Comparison of ENCODE assay signal across 8 cellular contexts in genomic region chrX:153968754-153969124, GRCh38. TPM values are rescaled to one million over a fixed set of nuclear protein-coding genes. Genes with fewer than 3 reads are reported as not detected.
DNase-seq lines count a peak whose midpoint lies in the region; ATAC-seq and TF ChIP-seq lines count a peak whose summit lies in the region.

No MANE protein-coding gene starts in this region.

- no peak for ATAC-seq in CD4-positive, CD25-positive, alpha-beta regulatory T cell (ENCODE audit: low read depth in 2 of 2)
- ATAC-seq in activated CD8-positive, alpha-beta T cell treated with anti-CD3 and anti-CD28 coated beads for 36 hours, result no peak
- ATAC-seq in right cardiac atrium (no peak), GM19328 (IDR thresholded peaks at IDR 0.05; ENCODE audit: unreplicated experiment) (no peak)
- no peak for ATAC-seq in stimulated activated naive CD8-positive, alpha-beta T cell treated with anti-CD3 and anti-CD28 coated beads, Interleukin-15, amount 100 ng/mL, for 72 hours

- H3K27me3 ChIP-seq in CD4-positive, CD25-positive, alpha-beta regulatory T cell (ENCODE audit: control insufficient read depth, insufficient read depth, low read length), result no peaks in the 10 kb centered on the region
- H3K27me3 ChIP-seq in HUES64 (ENCODE audit: insufficient read depth, low read length), result no peaks in the 10 kb centered on the region
- no peaks in the 10 kb centered on the region for H3K27me3 ChIP-seq in right cardiac atrium (ENCODE audit: control insufficient read depth, insufficient read depth)

- H3K4me3 ChIP-seq in CD4-positive, CD25-positive, alpha-beta regulatory T cell (ENCODE audit: low read depth, low read length), result peak overlapping the region; percentile 73
- H3K4me3 ChIP-seq in HUES64 (ENCODE audit: low read length) (peak overlapping the region; percentile 100), right cardiac atrium (ENCODE audit: low read length) (peak overlapping the region; percentile 78)

- peaks cover 4% of the 10 kb centered on the region for H3K36me3 Mint-ChIP-seq in CD4-positive, CD25-positive, alpha-beta regulatory T cell
- peaks cover 49% of the 10 kb centered on the region for H3K36me3 Mint-ChIP-seq in activated CD8-positive, alpha-beta T cell treated with anti-CD3 and anti-CD28 coated beads for 36 hours (ENCODE audit: low read depth)

- peaks cover 50% of the 10 kb centered on the region for H3K4me1 ChIP-seq in CD4-positive, CD25-positive, alpha-beta regulatory T cell (ENCODE audit: control insufficient read depth, insufficient read depth, low read length, poor library complexity, severe bottlenecking)
- H3K4me1 ChIP-seq in HUES64 (ENCODE audit: insufficient read depth, low read length) (0 out of 2 replicates have a peak, but pooled peaks cover 12% of the 10 kb centered on the region), right cardiac atrium (ENCODE audit: control insufficient read depth, insufficient read depth, low read length) (peaks cover 9% of the 10 kb centered on the region)

- CTCF ChIA-PET in activated CD8-positive, alpha-beta T cell treated with anti-CD3 and anti-CD28 coated beads for 36 hours (lab: Charles Lee), result interaction anchor here (1.2 to 4.4 kb wide), 4 partner anchors 21 to 43 kb away, joined by 4 to 40 read pairs (median 7); partner anchors contain the start of genes ARHGAP4 and NAA10

- 20% methylated on average over 7 of the region's 12 CpGs for WGBS in HUES64
- 15% methylated on average over 12 of the region's 12 CpGs for WGBS in right cardiac atrium

- peak overlapping the region in 2 of 3 donors; percentile 89 to 94 for H3K27ac Mint-ChIP-seq in CD4-positive, CD25-positive, alpha-beta regulatory T cell
- peak overlapping the region; percentile 95 for H3K27ac Mint-ChIP-seq in activated CD8-positive, alpha-beta T cell treated with anti-CD3 and anti-CD28 coated beads for 36 hours
- peak overlapping the region; percentile 52 to 76 for H3K27ac Mint-ChIP-seq in stimulated activated naive CD8-positive, alpha-beta T cell treated with anti-CD3 and anti-CD28 coated beads, Interleukin-15, amount 100 ng/mL, for 72 hours

- TF ChIP-seq CTCF in activated CD8-positive, alpha-beta T cell treated with anti-CD3 and anti-CD28 coated beads for 36 hours (IDR thresholded peaks at IDR 0.05), result no peak

- peaks cover 7% of the 10 kb centered on the region for H3K36me3 ChIP-seq in CD4-positive, CD25-positive, alpha-beta regulatory T cell (ENCODE audit: control insufficient read depth, insufficient read depth, low read length)
- peaks cover 25% of the 10 kb centered on the region for H3K36me3 ChIP-seq in HUES64 (ENCODE audit: insufficient read depth, low read length)

- H3K27ac ChIP-seq in CD4-positive, CD25-positive, alpha-beta regulatory T cell (ENCODE audit: insufficient read depth, low read length, poor library complexity, severe bottlenecking), result peak overlapping the region; percentile 97
- H3K27ac ChIP-seq in HUES64 (ENCODE audit: low read depth, low read length) (no peak overlapping the region), right cardiac atrium (ENCODE audit: low read length) (peak overlapping the region; percentile 23)

- peaks cover 0 to 1% (median 0%) of the 10 kb centered on the region in 7 donors for H3K9me3 Mint-ChIP-seq in CD4-positive, CD25-positive, alpha-beta regulatory T cell
- H3K9me3 Mint-ChIP-seq in activated CD8-positive, alpha-beta T cell treated with anti-CD3 and anti-CD28 coated beads for 36 hours, result no peaks in the 10 kb centered on the region
- H3K9me3 Mint-ChIP-seq in stimulated activated naive CD8-positive, alpha-beta T cell treated with anti-CD3 and anti-CD28 coated beads, Interleukin-15, amount 100 ng/mL, for 72 hours, result no peaks in the 10 kb centered on the region

- peaks cover 4% of the 10 kb centered on the region for H3K27me3 Mint-ChIP-seq in CD4-positive, CD25-positive, alpha-beta regulatory T cell
- no peaks in the 10 kb centered on the region for H3K27me3 Mint-ChIP-seq in activated CD8-positive, alpha-beta T cell treated with anti-CD3 and anti-CD28 coated beads for 36 hours
- no peaks in the 10 kb centered on the region for H3K27me3 Mint-ChIP-seq in stimulated activated naive CD8-positive, alpha-beta T cell treated with anti-CD3 and anti-CD28 coated beads, Interleukin-15, amount 100 ng/mL, for 72 hours

- intact Hi-C loops in activated CD8-positive, alpha-beta T cell treated with anti-CD3 and anti-CD28 coated beads for 36 hours (cut with micrococcal nuclease), result no loop called here
- intact Hi-C loops in right cardiac atrium (cut with DNase I), result no loop called here

- H3K4me1 Mint-ChIP-seq in CD4-positive, CD25-positive, alpha-beta regulatory T cell, result peaks cover 0 to 59% (median 12%) of the 10 kb centered on the region in 4 donors
- H3K4me1 Mint-ChIP-seq in activated CD8-positive, alpha-beta T cell treated with anti-CD3 and anti-CD28 coated beads for 36 hours (ENCODE audit: low read depth), result peaks cover 21% of the 10 kb centered on the region
- H3K4me1 Mint-ChIP-seq in stimulated activated naive CD8-positive, alpha-beta T cell treated with anti-CD3 and anti-CD28 coated beads, Interleukin-15, amount 100 ng/mL, for 72 hours, result peaks cover 44% of the 10 kb centered on the region

- POLR2A ChIA-PET in activated CD8-positive, alpha-beta T cell treated with anti-CD3 and anti-CD28 coated beads for 36 hours (lab: Charles Lee), result interaction anchor here (1.2 to 12.0 kb wide), 6 partner anchors 11 to 46 kb away, joined by 3 to 105 read pairs (median 23); partner anchors contain the start of gene ARHGAP4

- peak in 2 of 3 donors; percentile 23 to 58 for DNase-seq in CD4-positive, CD25-positive, alpha-beta regulatory T cell
- DNase-seq in activated CD8-positive, alpha-beta T cell treated with anti-CD3 and anti-CD28 coated beads for 36 hours, result peak; percentile 58
- DNase-seq in right cardiac atrium (peak in 1 of 3 donors; percentile 14), NCI-H2196 (lab: John Stamatoyannopoulos, UW; ENCODE audit: unreplicated experiment) (no peak), NCI-H524 treated with DMSO at 0.1 percent for 48 hours (lab: John Stamatoyannopoulos, UW) (no peak)
- DNase-seq in stimulated activated naive CD8-positive, alpha-beta T cell treated with anti-CD3 and anti-CD28 coated beads, Interleukin-15, amount 100 ng/mL, for 72 hours, result peak in 1 of 2 donors; percentile 61

- H3K9me3 ChIP-seq in CD4-positive, CD25-positive, alpha-beta regulatory T cell (ENCODE audit: control insufficient read depth in 2 of 2, low read length in 2 of 2), result no peaks in the 10 kb centered on the region
- H3K9me3 ChIP-seq in HUES64 (ENCODE audit: insufficient read depth, low read depth, low read length) (no peaks in the 10 kb centered on the region), right cardiac atrium (ENCODE audit: control insufficient read depth, low read length) (no peaks in the 10 kb centered on the region)

- peak overlapping the region; percentile 89 to 100 (median 98) for H3K4me3 Mint-ChIP-seq in CD4-positive, CD25-positive, alpha-beta regulatory T cell
- peak overlapping the region; percentile 93 for H3K4me3 Mint-ChIP-seq in activated CD8-positive, alpha-beta T cell treated with anti-CD3 and anti-CD28 coated beads for 36 hours
- peak overlapping the region; percentile 100 for H3K4me3 Mint-ChIP-seq in stimulated activated naive CD8-positive, alpha-beta T cell treated with anti-CD3 and anti-CD28 coated beads, Interleukin-15, amount 100 ng/mL, for 72 hours

- H3K9ac ChIP-seq in HUES64 (ENCODE audit: low read depth, low read length), result peak overlapping the region; percentile 26; the same call in 1 of the 2 replicates

RNA-seq across cellular contexts. Expression of gene HCFC1, which starts 2.9 kb away (rescaled TPM):
- 71.6 TPM for total RNA-seq in CD4-positive, CD25-positive, alpha-beta regulatory T cell
- 1 to 10 TPM; 3.0 to 4.3 (median 3.6) TPM for polyA plus RNA-seq in CD4-positive, CD25-positive, alpha-beta regulatory T cell
- polyA plus RNA-seq in HUES64 (2013, experiment 1 of 2), result 59.9 TPM
- 64.5 TPM for polyA plus RNA-seq in HUES64 (2013, experiment 2 of 2)
- 100 to 1,000 TPM; 115 to 116 TPM for total RNA-seq in activated CD8-positive, alpha-beta T cell treated with anti-CD3 and anti-CD28 coated beads for 36 hours
- 10 to 100 TPM; 26.9 to 41.4 (median 32.9) TPM for total RNA-seq in right cardiac atrium
- polyA plus RNA-seq in right cardiac atrium, result 17.3 TPM

RNA-seq across cellular contexts. Expression of gene TMEM187, which starts 3.8 kb away (rescaled TPM):
- 6.0 TPM for total RNA-seq in CD4-positive, CD25-positive, alpha-beta regulatory T cell
- 10 to 100 TPM; 16.1 to 21.0 (median 17.7) TPM for polyA plus RNA-seq in CD4-positive, CD25-positive, alpha-beta regulatory T cell
- 2.5 TPM for polyA plus RNA-seq in HUES64 (2013, experiment 1 of 2)
- polyA plus RNA-seq in HUES64 (2013, experiment 2 of 2), result 3.2 TPM
- total RNA-seq in activated CD8-positive, alpha-beta T cell treated with anti-CD3 and anti-CD28 coated beads for 36 hours, result 1 to 10 TPM; 4.4 to 4.5 TPM
- total RNA-seq in right cardiac atrium, result 10 to 100 TPM in 2 of 4 donors, 1 to 10 TPM in 2; 7.6 to 11.9 (median 10.4) TPM
- polyA plus RNA-seq in right cardiac atrium, result 6.8 TPM

RNA-seq across cellular contexts. Expression of gene RENBP, which starts 24.3 kb away (rescaled TPM):
- 15.3 TPM for total RNA-seq in CD4-positive, CD25-positive, alpha-beta regulatory T cell
- 1 to 10 TPM in 2 of 4 donors, under 1 TPM in 2; 0.62 to 1.9 (median 1.1) TPM for polyA plus RNA-seq in CD4-positive, CD25-positive, alpha-beta regulatory T cell
- polyA plus RNA-seq in HUES64 (2013, experiment 1 of 2), result 5.8 TPM
- polyA plus RNA-seq in HUES64 (2013, experiment 2 of 2), result 6.9 TPM
- 10 to 100 TPM; 14.3 to 15.8 TPM for total RNA-seq in activated CD8-positive, alpha-beta T cell treated with anti-CD3 and anti-CD28 coated beads for 36 hours
- 10 to 100 TPM; 14.0 to 17.7 (median 15.7) TPM for total RNA-seq in right cardiac atrium
- polyA plus RNA-seq in right cardiac atrium, result 13.3 TPM

RNA-seq across cellular contexts. Expression of gene NAA10, which starts 33.9 kb away (rescaled TPM):
- 70.0 TPM for total RNA-seq in CD4-positive, CD25-positive, alpha-beta regulatory T cell
- 10 to 100 TPM; 72.4 to 99.8 (median 82.3) TPM for polyA plus RNA-seq in CD4-positive, CD25-positive, alpha-beta regulatory T cell
- polyA plus RNA-seq in HUES64 (2013, experiment 1 of 2), result 88.5 TPM
- polyA plus RNA-seq in HUES64 (2013, experiment 2 of 2), result 80.7 TPM
- total RNA-seq in activated CD8-positive, alpha-beta T cell treated with anti-CD3 and anti-CD28 coated beads for 36 hours, result 100 to 1,000 TPM; 123 to 136 TPM
- total RNA-seq in right cardiac atrium, result 10 to 100 TPM; 61.1 to 75.5 (median 66.2) TPM
- polyA plus RNA-seq in right cardiac atrium, result 108 TPM

RNA-seq across cellular contexts. Expression of gene ARHGAP4, which starts 42.7 kb away (rescaled TPM):
- total RNA-seq in CD4-positive, CD25-positive, alpha-beta regulatory T cell, result 459 TPM
- 10 to 100 TPM; 73.5 to 89.9 (median 80.2) TPM for polyA plus RNA-seq in CD4-positive, CD25-positive, alpha-beta regulatory T cell
- polyA plus RNA-seq in HUES64 (2013, experiment 1 of 2), result 15.3 TPM
- polyA plus RNA-seq in HUES64 (2013, experiment 2 of 2), result 18.2 TPM
- total RNA-seq in activated CD8-positive, alpha-beta T cell treated with anti-CD3 and anti-CD28 coated beads for 36 hours, result 100 to 1,000 TPM; 128 to 130 TPM
- 10 to 100 TPM; 13.4 to 22.9 (median 14.9) TPM for total RNA-seq in right cardiac atrium
- polyA plus RNA-seq in right cardiac atrium, result 20.5 TPM

Comparison
In these comparisons a context has a peak if more than half of its experiments do, and no peak if none do; other contexts are left out.
1. DNase-seq: peak in CD4-positive, CD25-positive, alpha-beta regulatory T cell (2 of 3) and activated CD8-positive, alpha-beta T cell treated with anti-CD3 and anti-CD28 coated beads for 36 hours (single experiment); none in NCI-H2196 (single experiment) and NCI-H524 treated with DMSO at 0.1 percent for 48 hours (single experiment).
2. Peak in every context shown above with its lines, with median percentiles within 50 percentile points of each other: H3K4me3 ChIP-seq, H3K27ac Mint-ChIP-seq and H3K4me3 Mint-ChIP-seq.